Comparison of ENCODE assay signal across 20 cellular contexts in genomic region chr3:53719796-53720195, GRCh38.
DNase-seq lines count a peak whose midpoint lies in the region; ATAC-seq and TF ChIP-seq lines count a peak whose summit lies in the region.
"Had no signal": no experiment of that assay in that cellular context is flagged by ENCODE, and none has a peak within 500 bp of the region (broad histone marks: within the 10 kb centered on the region; RNA-seq: fewer than 3 reads in every experiment).

No MANE protein-coding gene starts in this region.

- no peaks in the 10 kb centered on the region for H3K4me1 ChIP-seq in endodermal cell (ENCODE audit: control insufficient read depth, insufficient read depth, low read length)
- no peaks in the 10 kb centered on the region for H3K4me1 ChIP-seq in Karpas-422 (ENCODE audit: low read length)

- 79 to 83% methylated on average over 5 to 6 of the region's 6 CpGs for WGBS in endodermal cell (ENCODE audit: insufficient coverage in 1 of 2, insufficient read length in 1 of 2), 2 experiments

- peaks cover 17% of the 10 kb centered on the region for H3K4me1 Mint-ChIP-seq in endodermal cell

- H3K9me3 ChIP-seq in KOPT-K1 (ENCODE audit: insufficient read depth, low read length, poor library complexity, severe bottlenecking) = no peaks in the 10 kb centered on the region
- no peaks in the 10 kb centered on the region for H3K9me3 ChIP-seq in endodermal cell (ENCODE audit: control insufficient read depth, low read length)
- H3K9me3 ChIP-seq in Karpas-422 (ENCODE audit: low read length) = no peaks in the 10 kb centered on the region
- H3K9me3 ChIP-seq: BLaER1 treated with 17β-estradiol and CSF1 and Interleukin-3, amounts not matched to agents 10 nM and 100 nM had no signal

- H3K9ac ChIP-seq in endodermal cell (ENCODE audit: extremely low read depth, low read length, poor library complexity, severe bottlenecking) (no peak overlapping the region), Karpas-422 (ENCODE audit: low read length) (no peak overlapping the region)
- H3K9ac ChIP-seq: BLaER1 treated with 17β-estradiol and CSF1 and Interleukin-3, amounts not matched to agents 10 nM and 100 nM; GM23248 had no signal

- H2AFZ ChIP-seq in Karpas-422 (ENCODE audit: low read length) = no peak overlapping the region
- H2AFZ ChIP-seq: GM23248 had no signal

- DNase-seq in NCI-H82 treated with DMSO at 0.1 percent for 48 hours (lab: John Stamatoyannopoulos, UW; ENCODE audit: unreplicated experiment) = peak; percentile 44
- peak; percentile 27 for DNase-seq in endodermal cell
- peak; percentile 89 for DNase-seq in retinal pigment epithelial cell (ENCODE audit: low read depth)
- no peak for DNase-seq in stimulated activated CD4-positive, alpha-beta T cell treated with anti-CD3 and anti-CD28 coated beads, Interleukin-4, amount 100 ng/mL, for 24 hours
- DNase-seq in dedifferentiated amniotic fluid mesenchymal stem cell (ENCODE audit: extremely low spot score) = no peak
- no peak for DNase-seq in Karpas-422
- DNase-seq: Calu3; CD8-positive, alpha-beta T cell; DMS 273 treated with DMSO at 0.1 percent for 48 hours; DMS53; DND-41; EL; GM23248; HCEC 1CT; IMR-90 had no signal

- ATAC-seq in GM19397 (IDR thresholded peaks at IDR 0.05; ENCODE audit: unreplicated experiment) = no peak
- ATAC-seq: CD8-positive, alpha-beta T cell; GM12878 had no signal

- H3K27ac ChIP-seq in KOPT-K1 (ENCODE audit: low read depth, low read length, poor library complexity, severe bottlenecking) = peak overlapping the region; percentile 53
- H3K27ac ChIP-seq in endodermal cell (ENCODE audit: low read depth, low read length) = no peak overlapping the region
- no peak overlapping the region for H3K27ac ChIP-seq in Karpas-422 (ENCODE audit: low read length)
- H3K27ac ChIP-seq: BLaER1 treated with 17β-estradiol and CSF1 and Interleukin-3, amounts not matched to agents 10 nM and 100 nM; GM23248 had no signal

- H4K20me1 ChIP-seq in Karpas-422 (ENCODE audit: insufficient read depth, low read depth, low read length) = no peaks in the 10 kb centered on the region
- H4K20me1 ChIP-seq: BLaER1 treated with 17β-estradiol and CSF1 and Interleukin-3, amounts not matched to agents 10 nM and 100 nM had no signal

- H3K4me2 ChIP-seq in Karpas-422 (ENCODE audit: low read depth, low read length, poor library complexity, severe bottlenecking) = no peak overlapping the region
- H3K4me2 ChIP-seq: BLaER1 treated with 17β-estradiol and CSF1 and Interleukin-3, amounts not matched to agents 10 nM and 100 nM had no signal

- H3K4me3 ChIP-seq in endodermal cell (ENCODE audit: low read length) (no peak overlapping the region), retinal pigment epithelial cell (ENCODE audit: low read length) (no peak overlapping the region), Karpas-422 (ENCODE audit: low read length) (no peak overlapping the region)
- H3K4me3 ChIP-seq: BLaER1 treated with 17β-estradiol and CSF1 and Interleukin-3, amounts not matched to agents 10 nM and 100 nM; GM12878; GM23248 had no signal

- H3K27me3 Mint-ChIP-seq in endodermal cell (ENCODE audit: insufficient read depth) = peaks cover 10% of the 10 kb centered on the region

- H3K9me3 Mint-ChIP-seq in endodermal cell = no peaks in the 10 kb centered on the region
- H3K9me3 Mint-ChIP-seq: CD8-positive, alpha-beta T cell had no signal

- H3K36me3 ChIP-seq in KOPT-K1 (ENCODE audit: insufficient read depth, low read length) (no peaks in the 10 kb centered on the region), endodermal cell (ENCODE audit: control insufficient read depth, insufficient read depth, low read length) (no peaks in the 10 kb centered on the region), Karpas-422 (ENCODE audit: insufficient read depth, low read length) (no peaks in the 10 kb centered on the region)
- H3K36me3 ChIP-seq: BLaER1 treated with 17β-estradiol and CSF1 and Interleukin-3, amounts not matched to agents 10 nM and 100 nM had no signal

- H3K9me2 ChIP-seq in Karpas-422 (replicated peaks; ENCODE audit: insufficient read depth, low read length) = no peaks in the 10 kb centered on the region

- no peak overlapping the region for H3K27ac Mint-ChIP-seq in endodermal cell
- H3K27ac Mint-ChIP-seq: B cell; CD8-positive, alpha-beta T cell had no signal

- no peaks in the 10 kb centered on the region for H3K79me2 ChIP-seq in Karpas-422 (ENCODE audit: low read length)

- TF ChIP-seq CTCF in endodermal cell (conservative IDR thresholded peaks at IDR 0.05) = no peak
- no peak for TF ChIP-seq CTCF in retinal pigment epithelial cell (conservative IDR thresholded peaks at IDR 0.05; ENCODE audit: low read depth, low read length)

- no peaks in the 10 kb centered on the region for H3K36me3 Mint-ChIP-seq in endodermal cell (ENCODE audit: low read depth)
- H3K36me3 Mint-ChIP-seq: CD8-positive, alpha-beta T cell had no signal

- H3K27me3 ChIP-seq in endodermal cell (ENCODE audit: control insufficient read depth, insufficient read depth, low read length, poor library complexity, severe bottlenecking) (peaks cover 24% of the 10 kb centered on the region), Karpas-422 (ENCODE audit: low read length) (no peaks in the 10 kb centered on the region)
- H3K27me3 ChIP-seq: BLaER1 treated with 17β-estradiol and CSF1 and Interleukin-3, amounts not matched to agents 10 nM and 100 nM had no signal

- no peak overlapping the region for H3K4me3 Mint-ChIP-seq in endodermal cell
- H3K4me3 Mint-ChIP-seq: B cell; CD8-positive, alpha-beta T cell had no signal

Comparison
In these comparisons a context has a peak if more than half of its experiments do, and no peak if none do; other contexts are left out.
1. DNase-seq: peak in NCI-H82 treated with DMSO at 0.1 percent for 48 hours (single experiment), endodermal cell (single experiment) and retinal pigment epithelial cell (single experiment); none in stimulated activated CD4-positive, alpha-beta T cell treated with anti-CD3 and anti-CD28 coated beads, Interleukin-4, amount 100 ng/mL, for 24 hours (single experiment), dedifferentiated amniotic fluid mesenchymal stem cell (single experiment) and Karpas-422 (single experiment).